In the genomic region with DNA sequence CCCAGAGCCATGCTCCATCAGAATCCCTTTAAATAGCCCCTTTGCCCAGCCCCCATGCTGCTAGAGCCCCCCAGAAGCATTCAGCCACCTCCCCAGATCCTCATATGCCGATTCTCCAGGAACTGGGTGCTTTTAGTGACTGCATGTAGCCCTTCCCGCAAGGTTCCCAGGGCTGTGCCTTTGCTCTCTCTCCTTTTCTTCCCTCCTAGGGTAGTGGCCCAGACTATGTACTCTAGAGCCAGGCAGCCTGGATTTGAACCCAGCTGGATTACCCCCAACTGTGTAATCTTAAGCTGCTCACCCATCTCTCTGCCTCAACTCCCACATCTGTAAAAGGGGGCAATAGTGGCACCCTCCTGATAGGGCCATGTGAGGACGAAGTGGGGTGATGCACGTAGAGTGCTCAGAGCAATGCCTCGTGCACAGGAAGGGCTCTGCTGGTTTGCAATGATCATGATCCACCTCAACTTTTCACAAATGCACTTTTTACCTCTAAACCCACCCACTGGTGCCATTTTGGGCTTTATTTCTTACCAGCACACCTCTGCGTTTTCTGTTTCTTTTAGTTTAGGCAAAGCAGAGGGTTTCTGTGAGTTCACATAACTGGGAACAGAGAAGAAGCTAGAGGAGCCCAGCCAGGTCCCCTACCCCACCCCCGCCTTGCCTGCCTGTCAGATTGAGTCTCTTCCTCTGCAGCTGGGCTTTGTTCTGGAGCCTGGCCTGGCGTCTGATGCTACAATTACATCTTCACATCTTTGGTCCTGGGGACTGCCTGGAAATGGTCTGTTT, we compare ENCODE assay signal across 20 cellular contexts.
DNase-seq lines count a peak whose midpoint lies in the region; ATAC-seq and TF ChIP-seq lines count a peak whose summit lies in the region.
"Had no signal": no experiment of that assay in that cellular context is flagged by ENCODE, and none has a peak within 500 bp of the region (broad histone marks: within the 10 kb centered on the region; RNA-seq: fewer than 3 reads in every experiment).

No MANE protein-coding gene starts in this region.

- POLR2A ChIA-PET in GM10248 (lab: Yijun Ruan, JAX) = no interaction called here

- CTCF ChIA-PET in GM10248 (lab: Yijun Ruan, JAX) = interaction anchor here (1.2 to 2.7 kb wide), 3 partner anchors 8 to 28 kb away, joined by 4 to 7 read pairs (median 5); no protein-coding TSS in a partner anchor

- H3K36me3 ChIP-seq in gastroesophageal sphincter (no peaks in the 10 kb centered on the region), Karpas-422 (ENCODE audit: insufficient read depth, low read length) (no peaks in the 10 kb centered on the region), psoas muscle (ENCODE audit: insufficient read depth in 1 of 2, low read depth in 1 of 2) (no peaks in the 10 kb centered on the region)
- H3K36me3 ChIP-seq: adrenal gland, left lung had no signal

- TF ChIP-seq CTCF in GM10248 (IDR thresholded peaks at IDR 0.05; ENCODE audit: control extremely low read depth, extremely low read depth, low read depth, missing control alignments) (no peak), gastroesophageal sphincter (IDR thresholded peaks at IDR 0.05) (no peak), psoas muscle (IDR thresholded peaks at IDR 0.05) (no peak)

- WGBS in gastroesophageal sphincter (ENCODE audit: low coverage in 1 of 2), 2 donors = 54 to 93% methylated on average over 3 to 4 of the region's 8 CpGs
- WGBS in psoas muscle, 3 donors = 75 to 77% (median 77%) methylated on average over 8 of the region's 8 CpGs

- no peak for TF ChIP-seq POLR2A in gastroesophageal sphincter (IDR thresholded peaks at IDR 0.05)

- TF ChIP-seq EP300 in gastroesophageal sphincter (IDR thresholded peaks at IDR 0.05) = no peak

- no peak overlapping the region for H3K27ac ChIP-seq in gastroesophageal sphincter
- H3K27ac ChIP-seq in Karpas-422 (ENCODE audit: low read length) = no peak overlapping the region
- H3K27ac ChIP-seq in psoas muscle = no peak overlapping the region
- H3K27ac ChIP-seq: adrenal gland, left lung, parathyroid adenoma, RWPE1, skin epidermis, VCaP had no signal

- H3K9me2 ChIP-seq in Karpas-422 (replicated peaks; ENCODE audit: insufficient read depth, low read length) = no peaks in the 10 kb centered on the region

- H2AFZ ChIP-seq in Karpas-422 (ENCODE audit: low read length) = no peak overlapping the region
- H2AFZ ChIP-seq: parathyroid adenoma had no signal

- H3K4me2 ChIP-seq in Karpas-422 (ENCODE audit: low read depth, low read length, poor library complexity, severe bottlenecking) = no peak overlapping the region

- no peaks in the 10 kb centered on the region for H3K27me3 ChIP-seq in gastroesophageal sphincter
- no peaks in the 10 kb centered on the region for H3K27me3 ChIP-seq in Karpas-422 (ENCODE audit: low read length)
- no peaks in the 10 kb centered on the region for H3K27me3 ChIP-seq in psoas muscle (ENCODE audit: insufficient read depth in 3 of 3, low read length in 2 of 3)
- H3K27me3 ChIP-seq: adrenal gland, left lung had no signal

- no peak overlapping the region for H3K9ac ChIP-seq in Karpas-422 (ENCODE audit: low read length)
- H3K9ac ChIP-seq: parathyroid adenoma had no signal

- H3K79me2 ChIP-seq in Karpas-422 (ENCODE audit: low read length) = no peaks in the 10 kb centered on the region
- H3K79me2 ChIP-seq: parathyroid adenoma had no signal

- peaks cover 0 to 6% (median 0%) of the 10 kb centered on the region in 3 donors for H3K4me1 ChIP-seq in gastroesophageal sphincter
- no peaks in the 10 kb centered on the region for H3K4me1 ChIP-seq in Karpas-422 (ENCODE audit: low read length)
- no peaks in the 10 kb centered on the region for H3K4me1 ChIP-seq in psoas muscle
- H3K4me1 ChIP-seq: left lung, parathyroid adenoma had no signal

- ATAC-seq in GM19324 (IDR thresholded peaks at IDR 0.05; ENCODE audit: low FRiP score, unreplicated experiment) = peak; percentile 52
- ATAC-seq in HG02852 (IDR thresholded peaks at IDR 0.05; ENCODE audit: unreplicated experiment) = peak; percentile 81
- ATAC-seq in gastroesophageal sphincter = peak; percentile 26
- ATAC-seq in HG02840 (IDR thresholded peaks at IDR 0.05; ENCODE audit: low FRiP score, unreplicated experiment) = no peak
- no peak for ATAC-seq in psoas muscle
- ATAC-seq: activated CD8-positive, alpha-beta T cell treated with anti-CD3 and anti-CD28 coated beads, Interleukin-2, amount 10 ng/mL, durations not matched to agents 7 days and 5 days had no signal

- intact Hi-C loops in psoas muscle (cut with DNase I) = no loop called here

- DNase-seq in GM10248 (ENCODE audit: extremely low spot score) (peak; percentile 46), Karpas-422 (no peak), psoas muscle (no peak)
- no peak for DNase-seq in stimulated activated CD4-positive, alpha-beta T cell treated with anti-CD3 and anti-CD28 coated beads, Interleukin-4, amount 100 ng/mL, for 24 hours
- DNase-seq: activated CD8-positive, alpha-beta T cell treated with anti-CD3 and anti-CD28 coated beads, Interleukin-2, amount 10 ng/mL, durations not matched to agents 7 days and 5 days; adrenal gland; effector memory CD4-positive, alpha-beta T cell; left lung; MM.1S; NCI-H2081; stimulated activated naive CD4-positive, alpha-beta T cell; T-helper 1 cell had no signal

- H3K4me3 ChIP-seq in gastroesophageal sphincter (no peak overlapping the region), Karpas-422 (ENCODE audit: low read length) (no peak overlapping the region), psoas muscle (no peak overlapping the region)
- H3K4me3 ChIP-seq: adrenal gland, left lung, skin epidermis had no signal

- no peaks in the 10 kb centered on the region for H4K20me1 ChIP-seq in Karpas-422 (ENCODE audit: insufficient read depth, low read depth, low read length)

- H3K9me3 ChIP-seq in gastroesophageal sphincter (peaks cover 0 to 7% (median 0%) of the 10 kb centered on the region in 3 donors), Karpas-422 (ENCODE audit: low read length) (no peaks in the 10 kb centered on the region), psoas muscle (no peaks in the 10 kb centered on the region)
- H3K9me3 ChIP-seq: adrenal gland had no signal

Comparison
In these comparisons a context has a peak if more than half of its experiments do, and no peak if none do; other contexts are left out.
1. ATAC-seq: peak in GM19324 (single experiment), HG02852 (single experiment) and gastroesophageal sphincter (single experiment); none in HG02840 (single experiment) and psoas muscle (0 of 4).